10 cellular contexts compared by ENCODE assay signal in the genomic region with DNA sequence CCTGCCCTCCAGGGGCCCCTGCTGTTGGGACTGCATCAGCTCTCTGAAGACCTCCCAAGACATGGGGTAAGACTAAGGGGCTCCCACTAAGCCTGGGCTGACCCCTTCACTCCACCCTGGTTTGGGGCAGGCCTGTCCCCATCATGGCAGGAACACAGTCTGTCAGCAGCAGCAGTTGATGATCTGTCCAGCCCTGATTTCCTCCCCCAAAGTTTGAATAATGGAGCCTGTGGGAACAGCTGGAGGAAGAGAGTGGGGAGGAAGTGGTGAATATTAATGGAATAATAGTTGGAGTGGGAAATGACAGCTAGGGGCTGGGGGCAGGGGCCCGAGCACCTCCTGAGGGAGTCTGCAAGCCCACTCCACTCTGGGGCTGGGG. TPM values are rescaled to one million over a fixed set of nuclear protein-coding genes. Genes with fewer than 3 reads are reported as not detected.
A peak's percentile ranks its signal among the peaks of the same experiment; 100 is the strongest.
DNase-seq lines count a peak whose midpoint lies in the region; ATAC-seq, FAIRE-seq and TF ChIP-seq lines count a peak whose summit lies in the region.
"Had no signal": no experiment of that assay in that cellular context is flagged by ENCODE, and none has a peak within 500 bp of the region (broad histone marks: within the 10 kb centered on the region; RNA-seq: fewer than 3 reads in every experiment).

No MANE protein-coding gene starts in this region.

- WGBS in lung, 2 donors, result 13 to 41% methylated on average over 1 of the region's 1 CpG

- H3K79me2 ChIP-seq in astrocyte (ENCODE audit: insufficient read depth, low read length) (no peaks in the 10 kb centered on the region), PC-9 (ENCODE audit: low read depth) (no peaks in the 10 kb centered on the region)

- POLR2A ChIA-PET in PC-9 (lab: Charles Lee; ENCODE audit: unreplicated experiment), result no interaction called here

- BruUV-seq in PC-9 (replicated peaks; lab: Mats Ljungman, UMichigan), result no TSS peak

- peak overlapping the region; percentile 80 for H3K4me2 ChIP-seq in astrocyte (ENCODE audit: low read length)
- H3K4me2 ChIP-seq in PC-9, result no peak overlapping the region

- H3K9me2 ChIP-seq in PC-9 (ENCODE audit: insufficient read depth), result no peaks in the 10 kb centered on the region

- no peak for DNase-seq in activated T-cell treated with anti-CD3 and anti-CD28 coated beads, Interleukin-2, amount 50 U/mL, for 24 hours
- no peak for DNase-seq in activated T-cell treated with anti-CD3 and anti-CD28 coated beads, Interleukin-2, amount 50 U/mL, for 1 hour
- DNase-seq in astrocyte (ENCODE audit: low read depth) (no peak), lung (ENCODE audit: low spot score) (no peak), thoracic aorta (ENCODE audit: low spot score) (no peak), PC-9 (no peak), activated gamma-delta T cell treated with Interleukin-2 at 50 U/mL for 16 hours (no peak)
- DNase-seq: NCI-H226 had no signal

- no peak for FAIRE-seq in astrocyte (lab: Jason Lieb, UNC)

- H3K9me3 ChIP-seq in astrocyte (ENCODE audit: insufficient read depth, low read depth, low read length) (no peaks in the 10 kb centered on the region), lung (ENCODE audit: control insufficient read depth in 2 of 2, insufficient read depth in 1 of 2, low read length in 1 of 2) (peaks cover 0 to 3% of the 10 kb centered on the region in 2 donors), thoracic aorta (no peaks in the 10 kb centered on the region), PC-9 (ENCODE audit: insufficient read depth, low read depth) (no peaks in the 10 kb centered on the region)

- no peak overlapping the region for H3K4me3 ChIP-seq in astrocyte (ENCODE audit: insufficient read depth, low read depth, low read length)
- H3K4me3 ChIP-seq in lung, result no peak overlapping the region
- peak overlapping the region; percentile 90 for H3K4me3 ChIP-seq in thoracic aorta
- no peak overlapping the region for H3K4me3 ChIP-seq in PC-9

- intact Hi-C loops in PC-9 (cut with micrococcal nuclease; ENCODE audit: unreplicated experiment), result no loop called here

- H3K27me3 ChIP-seq in astrocyte (ENCODE audit: insufficient read depth, low read length), result no peaks in the 10 kb centered on the region
- H3K27me3 ChIP-seq in lung (ENCODE audit: control insufficient read depth, insufficient read depth), result no peaks in the 10 kb centered on the region
- no peaks in the 10 kb centered on the region for H3K27me3 ChIP-seq in thoracic aorta (replicated peaks; ENCODE audit: insufficient read depth)
- no peaks in the 10 kb centered on the region for H3K27me3 ChIP-seq in PC-9 (ENCODE audit: insufficient read depth, low read depth)

- H3K9ac ChIP-seq in astrocyte (ENCODE audit: low read length), result no peak overlapping the region

- no peak overlapping the region for H3K27ac ChIP-seq in astrocyte (ENCODE audit: low read depth, low read length)
- H3K27ac ChIP-seq in lung (ENCODE audit: low read depth in 1 of 2, low read length in 1 of 2), result peak overlapping the region; percentile 66 to 90
- H3K27ac ChIP-seq in thoracic aorta, result peak overlapping the region in 1 of 2 donors; percentile 66
- H3K27ac ChIP-seq in PC-9, result no peak overlapping the region

- ATAC-seq in lung (ENCODE audit: insufficient read depth, low FRiP score) (no peak), thoracic aorta (ENCODE audit: insufficient number of reproducible peaks, low FRiP score, low read depth) (no peak), GM21528 (IDR thresholded peaks at IDR 0.05; ENCODE audit: low FRiP score, unreplicated experiment) (no peak)

- H3F3A ChIP-seq in PC-9 (ENCODE audit: insufficient read depth, low read depth), result peaks cover 8% of the 10 kb centered on the region; the same call in 1 of the 2 replicates

- TF ChIP-seq CTCF in astrocyte (IDR thresholded peaks at IDR 0.05; ENCODE audit: insufficient read depth, low read depth, low read length) (no peak), lung (IDR thresholded peaks at IDR 0.05; ENCODE audit: control extremely low read depth, extremely low read depth) (no peak), thoracic aorta (IDR thresholded peaks at IDR 0.05) (no peak), PC-9 (conservative IDR thresholded peaks at IDR 0.05) (no peak)

- H3K36me3 ChIP-seq in astrocyte (ENCODE audit: insufficient read depth, low read length), result peaks cover 9% of the 10 kb centered on the region
- peaks cover 0 to 33% of the 10 kb centered on the region in 2 donors for H3K36me3 ChIP-seq in lung (ENCODE audit: control insufficient read depth in 2 of 2, insufficient read depth in 2 of 2, low read length in 2 of 2)
- H3K36me3 ChIP-seq in thoracic aorta, result peaks cover 12% of the 10 kb centered on the region
- H3K36me3 ChIP-seq in PC-9 (ENCODE audit: low read depth), result no peaks in the 10 kb centered on the region

- H3K27me3 Mint-ChIP-seq in activated T-cell treated with anti-CD3 and anti-CD28 coated beads, Interleukin-2, amount 50 U/mL, for 24 hours, result no peaks in the 10 kb centered on the region
- no peaks in the 10 kb centered on the region for H3K27me3 Mint-ChIP-seq in astrocyte (ENCODE audit: low read depth, unreplicated experiment)
- H3K27me3 Mint-ChIP-seq: progenitor cell of endocrine pancreas had no signal

- H3K27ac Mint-ChIP-seq in activated T-cell treated with anti-CD3 and anti-CD28 coated beads, Interleukin-2, amount 50 U/mL, for 24 hours, result peak overlapping the region; percentile 85
- H3K27ac Mint-ChIP-seq in astrocyte (ENCODE audit: unreplicated experiment), result no peak overlapping the region

- CTCF ChIA-PET in PC-9 (lab: Charles Lee), result no interaction called here

- no peak overlapping the region for H2AFZ ChIP-seq in astrocyte (ENCODE audit: low read depth, low read length)
- no peak overlapping the region for H2AFZ ChIP-seq in PC-9

- H3K4me3 Mint-ChIP-seq in activated T-cell treated with anti-CD3 and anti-CD28 coated beads, Interleukin-2, amount 50 U/mL, for 24 hours, result peak overlapping the region; percentile 71
- H3K4me3 Mint-ChIP-seq in astrocyte (ENCODE audit: unreplicated experiment), result peak overlapping the region; percentile 64

- peaks cover 9% of the 10 kb centered on the region for H3K4me1 ChIP-seq in astrocyte (ENCODE audit: insufficient read depth, low read length)
- peaks cover 0 to 23% of the 10 kb centered on the region in 2 donors for H3K4me1 ChIP-seq in lung (ENCODE audit: control insufficient read depth in 2 of 2, insufficient read depth in 2 of 2, low read length in 2 of 2)
- H3K4me1 ChIP-seq in thoracic aorta (ENCODE audit: control insufficient read depth in 1 of 2, low read depth in 2 of 2), result peaks cover 13 to 30% of the 10 kb centered on the region in 2 donors
- no peaks in the 10 kb centered on the region for H3K4me1 ChIP-seq in PC-9 (replicated peaks; ENCODE audit: insufficient read depth)

- H3K9me3 Mint-ChIP-seq in activated T-cell treated with anti-CD3 and anti-CD28 coated beads, Interleukin-2, amount 50 U/mL, for 24 hours, result no peaks in the 10 kb centered on the region
- no peaks in the 10 kb centered on the region for H3K9me3 Mint-ChIP-seq in astrocyte (ENCODE audit: unreplicated experiment)

- H3K4me1 Mint-ChIP-seq in activated T-cell treated with anti-CD3 and anti-CD28 coated beads, Interleukin-2, amount 50 U/mL, for 24 hours (ENCODE audit: low read depth), result peaks cover 27% of the 10 kb centered on the region
- peaks cover 14% of the 10 kb centered on the region for H3K4me1 Mint-ChIP-seq in astrocyte (ENCODE audit: low read depth, unreplicated experiment)

- H4K20me1 ChIP-seq in astrocyte (ENCODE audit: insufficient read depth, low read length) (peaks cover 3% of the 10 kb centered on the region), PC-9 (ENCODE audit: insufficient read depth) (no peaks in the 10 kb centered on the region)

- peaks cover 61% of the 10 kb centered on the region for H3K36me3 Mint-ChIP-seq in activated T-cell treated with anti-CD3 and anti-CD28 coated beads, Interleukin-2, amount 50 U/mL, for 24 hours (ENCODE audit: low read depth)
- H3K36me3 Mint-ChIP-seq in astrocyte (ENCODE audit: low read depth, unreplicated experiment), result peaks cover 11% of the 10 kb centered on the region

RNA-seq across cellular contexts. Expression of gene B3GNT8, which starts 1.3 kb away (rescaled TPM):
- total RNA-seq in astrocyte, result 2.5 and 3.0 TPM in 2 replicates
- 10 to 100 TPM in 1 of 2 donors, 1 to 10 TPM in 1; 6.2 to 30.5 TPM for total RNA-seq in lung
- 10 to 100 TPM; 35.1 to 39.0 TPM for polyA plus RNA-seq in lung
- 1 to 10 TPM; 4.0 to 4.2 TPM for total RNA-seq in thoracic aorta
- total RNA-seq in PC-9 (2021), result 0.20 TPM in 1 of 2 replicates, not detected in the other

RNA-seq across cellular contexts. Expression of gene DMAC2, which starts 11.2 kb away (rescaled TPM):
- total RNA-seq in astrocyte (57.5 and 60.3 TPM in 2 replicates), lung (10 to 100 TPM; 25.5 to 51.4 TPM), thoracic aorta (10 to 100 TPM; 21.7 to 27.9 TPM), PC-9 (2021) (38.6 and 42.6 TPM in 2 replicates)
- polyA plus RNA-seq in lung, result 10 to 100 TPM; 46.2 to 51.7 TPM

RNA-seq across cellular contexts. Expression of gene ERICH4, which starts 14.5 kb away (rescaled TPM):
- total RNA-seq in astrocyte (not detected in 2 replicates), lung (not detected), thoracic aorta (not detected), PC-9 (2021) (not detected in 2 replicates)
- polyA plus RNA-seq in lung, result under 1 TPM in 1 of 2 donors, not detected in 1; 0.16 TPM
- total RNA-seq: progenitor cell of endocrine pancreas had no signal

RNA-seq across cellular contexts. Expression of gene BCKDHA, which starts 30.9 kb away (rescaled TPM):
- total RNA-seq in astrocyte (9.2 and 9.8 TPM in 2 replicates), lung (10 to 100 TPM; 38.9 to 39.2 TPM), thoracic aorta (10 to 100 TPM; 18.5 to 35.9 TPM), PC-9 (2021) (26.3 and 28.4 TPM in 2 replicates)
- polyA plus RNA-seq in lung, result 10 to 100 TPM; 19.7 to 54.5 TPM

RNA-seq across cellular contexts. Expression of gene EXOSC5, which starts 31.3 kb away (rescaled TPM):
- total RNA-seq in astrocyte (18.3 and 19.8 TPM in 2 replicates), lung (10 to 100 TPM in 1 of 2 donors, 1 to 10 TPM in 1; 6.3 to 21.6 TPM), thoracic aorta (10 to 100 TPM in 1 of 2 donors, 1 to 10 TPM in 1; 7.1 to 16.9 TPM), PC-9 (2021) (37.7 and 43.7 TPM in 2 replicates)
- polyA plus RNA-seq in lung, result 10 to 100 TPM; 32.6 to 34.4 TPM

Comparison
In these comparisons a context has a peak if more than half of its experiments do, and no peak if none do; other contexts are left out.
1. H3K27ac ChIP-seq: peak in lung (2 of 2); none in astrocyte (single experiment) and PC-9 (single experiment).